Comparison of ENCODE assay signal across 13 cellular contexts in genomic region chr12:26327975-26328635, GRCh38.
DNase-seq lines count a peak whose midpoint lies in the region; ATAC-seq and TF ChIP-seq lines count a peak whose summit lies in the region.
"Had no signal": no experiment of that assay in that cellular context is flagged by ENCODE, and none has a peak within 500 bp of the region (broad histone marks: within the 10 kb centered on the region; RNA-seq: fewer than 3 reads in every experiment).

No MANE protein-coding gene starts in this region.

- TF ChIP-seq EP300 in gastroesophageal sphincter (IDR thresholded peaks at IDR 0.05), result no peak

- CTCF ChIA-PET in Panc1 (lab: Charles Lee), result no interaction called here

- in situ Hi-C loops in Panc1 (cut with HindIII; ENCODE audit: low pct_unique_long_range_greater_than_20kb, low sequenced_read_pairs), result no loop called here

- H3K36me3 Mint-ChIP-seq in naive B cell, result no peaks in the 10 kb centered on the region

- peaks cover 0 to 2% (median 0%) of the 10 kb centered on the region in 7 donors for H3K9me3 Mint-ChIP-seq in naive B cell
- H3K9me3 Mint-ChIP-seq: dendritic cell treated with granulocyte-macrophage colony-stimulating factor and Interleukin-4, amounts not matched to agents 40 ng/mL and 50 ng/mL, for 4 days had no signal

- no TSS peak for BruUV-seq in Panc1 (replicated peaks; lab: Mats Ljungman, UMichigan)

- intact Hi-C loops in Panc1 (cut with micrococcal nuclease; ENCODE audit: unreplicated experiment), result no loop called here

- peaks cover 18 to 23% (median 18%) of the 10 kb centered on the region in 3 donors for H3K4me1 Mint-ChIP-seq in naive B cell

- H3K27me3 ChIP-seq in Panc1 (ENCODE audit: control insufficient read depth, insufficient read depth, low read length) (no peaks in the 10 kb centered on the region), gastroesophageal sphincter (no peaks in the 10 kb centered on the region)

- H3K4me3 ChIP-seq in Panc1 (ENCODE audit: low read depth in 2 of 2, low read length in 2 of 2) (no peak overlapping the region), gastroesophageal sphincter (no peak overlapping the region)

- TF ChIP-seq CTCF in Panc1 (IDR thresholded peaks at IDR 0.05) (no peak), gastroesophageal sphincter (IDR thresholded peaks at IDR 0.05) (no peak)

- peak; percentile 75 for ATAC-seq in GM18868 (IDR thresholded peaks at IDR 0.05; ENCODE audit: unreplicated experiment)
- peak; percentile 70 for ATAC-seq in HG03159 (IDR thresholded peaks at IDR 0.05; ENCODE audit: unreplicated experiment)
- peak; percentile 52; the same call in 1 of the 2 replicates for ATAC-seq in Panc1
- peak; percentile 96 to 97 for ATAC-seq in naive B cell (ENCODE audit: low read depth in 2 of 2)
- no peak for ATAC-seq in gastroesophageal sphincter

- H3K27me3 Mint-ChIP-seq in naive B cell, result no peaks in the 10 kb centered on the region

- 75 to 80% methylated on average over 1 to 3 of the region's 4 CpGs for WGBS in gastroesophageal sphincter (ENCODE audit: low coverage in 1 of 2), 2 donors

- peak overlapping the region; percentile 0 to 82 (median 47) for H3K27ac Mint-ChIP-seq in naive B cell
- H3K27ac Mint-ChIP-seq: dendritic cell treated with granulocyte-macrophage colony-stimulating factor and Interleukin-4, amounts not matched to agents 40 ng/mL and 50 ng/mL, for 4 days had no signal

- H3K4me3 Mint-ChIP-seq in naive B cell, result peak overlapping the region in 6 of 8 donors; percentile 41 to 86 (median 62)
- H3K4me3 Mint-ChIP-seq: dendritic cell treated with granulocyte-macrophage colony-stimulating factor and Interleukin-4, amounts not matched to agents 40 ng/mL and 50 ng/mL, for 4 days had no signal

- POLR2A ChIA-PET in Panc1 (lab: Charles Lee), result interaction anchor here (0.7 kb wide), 1 partner anchor 213 kb away, joined by 3 read pairs; no protein-coding TSS in a partner anchor

- no peak for TF ChIP-seq POLR2A in gastroesophageal sphincter (IDR thresholded peaks at IDR 0.05)

- H3K9me3 ChIP-seq in Panc1 (ENCODE audit: control insufficient read depth, insufficient read depth, low read depth, low read length), result no peaks in the 10 kb centered on the region
- no peaks in the 10 kb centered on the region for H3K9me3 ChIP-seq in gastroesophageal sphincter

- H3K36me3 ChIP-seq in Panc1 (ENCODE audit: control insufficient read depth, insufficient read depth, low read length), result no peaks in the 10 kb centered on the region
- no peaks in the 10 kb centered on the region for H3K36me3 ChIP-seq in gastroesophageal sphincter

- H3K27ac ChIP-seq in Panc1 (ENCODE audit: low read length) (no peak overlapping the region), gastroesophageal sphincter (no peak overlapping the region)

- DNase-seq in Panc1 (ENCODE audit: low read depth, low spot score), result no peak
- DNase-seq in naive B cell, result peak; percentile 54
- DNase-seq in superior temporal gyrus (ENCODE audit: extremely low spot score), result no peak
- DNase-seq in stimulated activated CD4-positive, alpha-beta T cell treated with anti-CD3 and anti-CD28 coated beads, Interleukin-2, amount 100 ng/mL, for 24 hours, result no peak
- no peak for DNase-seq in NCI-H526 (lab: John Stamatoyannopoulos, UW)
- DNase-seq: amygdala, foreskin melanocyte, GOT3, MM.1S had no signal

- H3K4me1 ChIP-seq in Panc1 (ENCODE audit: control insufficient read depth, insufficient read depth, low read length) (no peaks in the 10 kb centered on the region), gastroesophageal sphincter (no peaks in the 10 kb centered on the region)
